Comparison of ENCODE assay signal across 20 cellular contexts in genomic region chr5:178117911-178118310, GRCh38. TPM values are rescaled to one million over a fixed set of nuclear protein-coding genes. Genes with fewer than 3 reads are reported as not detected.
DNase-seq lines count a peak whose midpoint lies in the region; TF ChIP-seq lines count a peak whose summit lies in the region.
"Had no signal": no experiment of that assay in that cellular context is flagged by ENCODE, and none has a peak within 500 bp of the region (broad histone marks: within the 10 kb centered on the region; RNA-seq: fewer than 3 reads in every experiment).

No MANE protein-coding gene starts in this region.

- H3K27ac ChIP-seq in Karpas-422 (ENCODE audit: low read length) (no peak overlapping the region; the same call in 1 of the 2 replicates), osteoblast (ENCODE audit: low read depth, low read length) (no peak overlapping the region), tibial nerve (no peak overlapping the region)
- H3K27ac ChIP-seq: adrenal gland, brain microvascular endothelial cell, thoracic aorta had no signal

- H3K9me2 ChIP-seq in Karpas-422 (replicated peaks; ENCODE audit: insufficient read depth, low read length) = no peaks in the 10 kb centered on the region

- H3K4me3 ChIP-seq in GM12865 (ENCODE audit: low read depth, low read length) (peak overlapping the region; percentile 36), Karpas-422 (ENCODE audit: low read length) (peak overlapping the region; percentile 19; the same call in 1 of the 2 replicates), osteoblast (ENCODE audit: insufficient read depth, low read length) (no peak overlapping the region), tibial nerve (no peak overlapping the region)
- H3K4me3 ChIP-seq: adrenal gland, thoracic aorta had no signal

- H3K27me3 ChIP-seq in Karpas-422 (ENCODE audit: low read length) (no peaks in the 10 kb centered on the region; the same call in 1 of the 2 replicates), osteoblast (ENCODE audit: insufficient read depth, low read length) (peaks cover 33% of the 10 kb centered on the region), tibial nerve (peaks cover 0 to 87% of the 10 kb centered on the region in 2 donors)

- H3K36me3 ChIP-seq in Karpas-422 (ENCODE audit: insufficient read depth, low read length) = no peaks in the 10 kb centered on the region
- no peaks in the 10 kb centered on the region for H3K36me3 ChIP-seq in osteoblast (ENCODE audit: insufficient read depth, low read length)
- no peaks in the 10 kb centered on the region for H3K36me3 ChIP-seq in tibial nerve
- H3K36me3 ChIP-seq: adrenal gland, brain microvascular endothelial cell, thoracic aorta had no signal

- peak overlapping the region; percentile 11; the same call in 1 of the 2 replicates for H3K9ac ChIP-seq in Karpas-422 (ENCODE audit: low read length)

- 75 to 83% methylated on average over 8 to 9 of the region's 9 CpGs for WGBS in tibial nerve, 2 donors

- no peak for TF ChIP-seq EP300 in tibial nerve (IDR thresholded peaks at IDR 0.05)

- H3K4me1 ChIP-seq in Karpas-422 (ENCODE audit: low read length) (peaks cover 88% of the 10 kb centered on the region), osteoblast (ENCODE audit: insufficient read depth, low read length) (no peaks in the 10 kb centered on the region), tibial nerve (peaks cover 0 to 41% (median 20%) of the 10 kb centered on the region in 4 donors)

- no peaks in the 10 kb centered on the region for H3K9me3 ChIP-seq in Karpas-422 (ENCODE audit: low read length)
- H3K9me3 ChIP-seq in osteoblast (ENCODE audit: low read depth, low read length) = no peaks in the 10 kb centered on the region
- peaks cover 0 to under 1% (median 0%) of the 10 kb centered on the region in 4 donors for H3K9me3 ChIP-seq in tibial nerve
- H3K9me3 ChIP-seq: adrenal gland, thoracic aorta had no signal

- DNase-seq in GM12865 (ENCODE audit: low read depth) = no peak
- peak; percentile 72 for DNase-seq in Karpas-422
- peak; percentile 60 for DNase-seq in dermis blood vessel endothelial cell
- DNase-seq in osteoblast (ENCODE audit: insufficient read length, low spot score, missing footprints) = peak; percentile 74
- DNase-seq in NCI-H748 treated with DMSO at 0.1 percent for 48 hours (lab: John Stamatoyannopoulos, UW) = no peak
- no peak for DNase-seq in tibial nerve (ENCODE audit: low spot score in 2 of 2)
- no peak for DNase-seq in activated CD4-positive, alpha-beta T cell treated with anti-CD3 and anti-CD28 coated beads for 4 hours
- DNase-seq in activated CD4-positive, CD25-positive, alpha-beta regulatory T cell (lab: John Stamatoyannopoulos, UW) = no peak
- DNase-seq: activated CD8-positive, alpha-beta T cell treated with anti-CD3 and anti-CD28 coated beads for 36 hours; adrenal gland; brain microvascular endothelial cell; CD8-positive, alpha-beta T cell; DMS153; head of caudate nucleus; NCI-H1417 treated with DMSO at 0.1 percent for 48 hours; NCI-H510A; NK-92 treated with Interleukin-12 subunit alpha and Interleukin-12 subunit beta, amount 100 ng/mL, for 24 hours; RPMI8226; stimulated activated CD4-positive, alpha-beta T cell treated with anti-CD3 and anti-CD28 coated beads, Interleukin-1b, Interleukin-23, amount 100 ng/mL, for 48 hours had no signal

- H4K20me1 ChIP-seq in Karpas-422 (ENCODE audit: insufficient read depth, low read depth, low read length) = peaks cover under 1% of the 10 kb centered on the region; the same call in 1 of the 2 replicates
- no peaks in the 10 kb centered on the region for H4K20me1 ChIP-seq in osteoblast (ENCODE audit: insufficient read depth, low read length)

- TF ChIP-seq CTCF in GM12865 (IDR thresholded peaks at IDR 0.05; ENCODE audit: insufficient read depth, low read depth, low read length, missing control alignments) (no peak), osteoblast (IDR thresholded peaks at IDR 0.05; ENCODE audit: extremely low read depth, low read depth, low read length) (no peak), tibial nerve (IDR thresholded peaks at IDR 0.05) (no peak)

- no peaks in the 10 kb centered on the region for H3K79me2 ChIP-seq in Karpas-422 (ENCODE audit: low read length)
- no peaks in the 10 kb centered on the region for H3K79me2 ChIP-seq in osteoblast (ENCODE audit: insufficient read depth, low read length)

- no peak overlapping the region for H2AFZ ChIP-seq in Karpas-422 (ENCODE audit: low read length)
- H2AFZ ChIP-seq in osteoblast (ENCODE audit: low read length) = no peak overlapping the region

- TF ChIP-seq POLR2A in tibial nerve (IDR thresholded peaks at IDR 0.05) = no peak

- H3K4me2 ChIP-seq in Karpas-422 (ENCODE audit: low read depth, low read length, poor library complexity, severe bottlenecking) (peak overlapping the region; percentile 49), osteoblast (ENCODE audit: insufficient read depth, low read length) (no peak overlapping the region)

RNA-seq across cellular contexts. Expression of gene N4BP3, which starts 4.6 kb away (rescaled TPM):
- 1.2 and 4.1 TPM in 2 replicates for total RNA-seq in Karpas-422 (2014; rRNA removed; shearing (Covaris generic); ENCODE audit: low replicate concordance)
- total RNA-seq in dermis blood vessel endothelial cell = 43.9 and 49.4 TPM in 2 replicates
- under 0.01 TPM in 2 replicates for total RNA-seq in osteoblast
- total RNA-seq in tibial nerve = 1 to 10 TPM in 1 of 4 donors, under 1 TPM in 3; 0.84 to 1.3 (median 0.94) TPM

RNA-seq across cellular contexts. Expression of gene RMND5B, which starts 12.9 kb away (rescaled TPM):
- total RNA-seq in Karpas-422 (2014; rRNA removed; shearing (Covaris generic); ENCODE audit: low replicate concordance) = 42.9 and 59.2 TPM in 2 replicates
- total RNA-seq in dermis blood vessel endothelial cell (42.7 and 51.3 TPM in 2 replicates), osteoblast (20.0 and 20.6 TPM in 2 replicates), tibial nerve (10 to 100 TPM; 43.1 to 58.8 (median 53.0) TPM)

RNA-seq across cellular contexts. Expression of gene NHP2, which starts 35.8 kb away (rescaled TPM):
- 264 and 330 TPM in 2 replicates for total RNA-seq in Karpas-422 (2014; rRNA removed; shearing (Covaris generic); ENCODE audit: low replicate concordance)
- total RNA-seq in dermis blood vessel endothelial cell (148 and 175 TPM in 2 replicates), osteoblast (66.2 and 71.3 TPM in 2 replicates), tibial nerve (100 to 1,000 TPM; 139 to 290 (median 159) TPM)

Comparison
In these comparisons a context has a peak if more than half of its experiments do, and no peak if none do; other contexts are left out.
1. DNase-seq: peak in Karpas-422 (single experiment), dermis blood vessel endothelial cell (single experiment) and osteoblast (single experiment); none in GM12865 (single experiment), NCI-H748 treated with DMSO at 0.1 percent for 48 hours (single experiment), tibial nerve (0 of 2), activated CD4-positive, alpha-beta T cell treated with anti-CD3 and anti-CD28 coated beads for 4 hours (0 of 2) and activated CD4-positive, CD25-positive, alpha-beta regulatory T cell (0 of 4).
2. H3K4me3 ChIP-seq: peak in GM12865 (single experiment) and Karpas-422 (single experiment); none in osteoblast (single experiment) and tibial nerve (0 of 4).